In the genomic region with DNA sequence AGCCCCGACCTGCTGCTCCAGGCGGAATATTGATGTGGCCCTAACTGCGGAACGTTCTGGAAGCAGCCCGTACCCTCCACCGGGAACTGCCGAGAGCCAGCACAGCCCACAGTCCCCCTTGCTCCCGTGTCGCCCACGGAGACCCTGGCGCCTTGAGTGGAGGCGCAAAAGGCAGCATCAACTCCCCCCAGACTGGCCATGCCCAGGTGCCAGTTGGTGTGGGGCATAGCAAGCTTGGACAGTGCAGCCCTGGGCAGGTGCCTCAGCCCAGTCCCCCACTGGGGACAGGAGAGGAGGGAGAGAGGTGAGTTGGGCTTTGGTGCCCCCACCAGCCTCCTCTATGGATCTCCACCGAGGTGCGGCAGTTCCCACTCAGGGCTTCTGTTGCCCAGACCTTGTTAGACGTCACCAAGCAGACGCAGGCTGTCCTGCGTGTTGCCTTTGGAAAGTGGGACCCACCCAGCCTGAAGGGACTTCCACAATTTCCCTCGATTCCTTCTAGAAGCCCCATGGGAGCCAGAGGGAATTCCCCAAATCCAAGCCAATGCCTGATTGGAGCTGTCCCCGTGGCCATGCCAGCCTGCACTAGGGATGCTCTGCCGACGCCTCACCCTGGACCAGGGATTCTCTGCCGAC, we compare ENCODE assay signal across 13 cellular contexts.
"Had no signal": no experiment of that assay in that cellular context is flagged by ENCODE, and none has a peak within 500 bp of the region (broad histone marks: within the 10 kb centered on the region; RNA-seq: fewer than 3 reads in every experiment).

No MANE protein-coding gene starts in this region.

- H3K27me3 ChIP-seq: right lobe of liver, thyroid gland had no signal

- FAIRE-seq: keratinocyte had no signal

- H3K4me3 ChIP-seq: ascending aorta, left lung, prostate gland, right lobe of liver, thyroid gland, uterus had no signal

- H3K36me3 ChIP-seq: ascending aorta, left lung, prostate gland, right lobe of liver, thyroid gland, uterus had no signal

- DNase-seq: activated CD4-positive, alpha-beta T cell treated with anti-CD3 and anti-CD28 coated beads for 4 hours; activated naive CD4-positive, alpha-beta T cell treated with anti-CD3 and anti-CD28 coated beads for 36 hours; effector memory CD8-positive, alpha-beta T cell; erythroblast; left lung; naive B cell; T-helper 2 cell; thyroid gland; uterus had no signal

- ATAC-seq: effector memory CD8-positive, alpha-beta T cell; left lung had no signal

- H3K9me3 ChIP-seq: ascending aorta, left lung, prostate gland, right lobe of liver, thyroid gland, uterus had no signal

- H3K27ac ChIP-seq: ascending aorta, prostate gland, thyroid gland, uterus had no signal

- H3K4me1 ChIP-seq: ascending aorta, prostate gland, right lobe of liver, uterus had no signal
